In the genomic region with DNA sequence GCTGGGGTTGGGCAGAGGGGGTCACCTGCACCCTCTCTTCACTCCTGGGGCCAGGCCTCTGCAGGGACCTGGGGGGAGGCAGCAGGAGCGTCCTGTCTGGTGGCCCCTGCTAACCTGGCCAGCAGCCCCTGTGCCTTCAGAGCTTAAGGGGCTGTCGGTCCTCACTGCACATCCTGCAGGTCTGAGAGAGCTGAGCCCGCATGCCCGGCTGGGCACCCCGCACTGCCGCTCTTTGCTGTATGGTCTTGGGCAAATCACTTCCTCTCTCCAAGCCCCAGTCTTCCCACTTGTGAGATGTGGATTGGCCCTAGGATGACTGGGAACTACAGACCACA, we compare ENCODE assay signal across 28 cellular contexts. TPM values are rescaled to one million over a fixed set of nuclear protein-coding genes. Genes with fewer than 3 reads are reported as not detected.
"Had no signal": no experiment of that assay in that cellular context is flagged by ENCODE, and none has a peak within 500 bp of the region (broad histone marks: within the 10 kb centered on the region; RNA-seq: fewer than 3 reads in every experiment).

No MANE protein-coding gene starts in this region.

- DNase-seq: activated CD4-positive, alpha-beta T cell treated with anti-CD3 and anti-CD28 coated beads, Interleukin-2, amount 10 ng/mL, durations not matched to agents 7 days and 5 days; activated CD4-positive, CD25-positive, alpha-beta regulatory T cell treated with anti-CD3 and anti-CD28 coated beads, Interleukin-2, amount 50 U/mL, for 72 hours; activated gamma-delta T cell treated with Interleukin-2 at 50 U/mL for 16 hours; anterior cingulate cortex; effector CD8-positive, alpha-beta T cell; hippocampal formation; mesenchymal stem cell; naive B cell; occipital lobe; sigmoid colon; stimulated activated CD4-positive, alpha-beta T cell treated with anti-CD3 and anti-CD28 coated beads, Interleukin-2, amount 100 ng/mL, for 48 hours; stimulated activated CD8-positive, alpha-beta memory T cell treated with anti-CD3 and anti-CD28 coated beads, Interleukin-4, amount 100 ng/mL, for 48 hours; stimulated activated naive B cell treated with anti-CD40 and anti-IgM and Interleukin-4, amounts not matched to agents 10 μg/mL and 1 μg/mL and 100 μg/mL, for 72 hours had no signal

- H3K9me3 ChIP-seq: body of pancreas, esophagus muscularis mucosa, sigmoid colon, thoracic aorta, upper lobe of left lung had no signal

- H3K27ac Mint-ChIP-seq: activated CD4-positive, alpha-beta T cell treated with anti-CD3 and anti-CD28 coated beads, Interleukin-2, amount 10 ng/mL, durations not matched to agents 7 days and 5 days; activated naive CD4-positive, alpha-beta T cell treated with anti-CD3 and anti-CD28 coated beads, Interleukin-2, amount 50 U/mL, for 24 hours; dendritic cell treated with granulocyte-macrophage colony-stimulating factor and Interleukin-4, amounts not matched to agents 40 ng/mL and 50 ng/mL, for 4 days; naive B cell; stimulated activated naive B cell treated with anti-CD40 and anti-IgM and Interleukin-4, amounts not matched to agents 10 μg/mL and 1 μg/mL and 100 μg/mL, for 72 hours had no signal

- H3K27ac ChIP-seq: body of pancreas, cardiac muscle cell, esophagus muscularis mucosa, sigmoid colon, SK-N-MC, thoracic aorta, VCaP had no signal

- H3K36me3 ChIP-seq: cardiac muscle cell, esophagus muscularis mucosa, sigmoid colon, thoracic aorta, upper lobe of left lung had no signal

- H3K4me3 Mint-ChIP-seq: activated CD4-positive, alpha-beta T cell treated with anti-CD3 and anti-CD28 coated beads, Interleukin-2, amount 10 ng/mL, durations not matched to agents 7 days and 5 days; activated naive CD4-positive, alpha-beta T cell treated with anti-CD3 and anti-CD28 coated beads, Interleukin-2, amount 50 U/mL, for 24 hours; dendritic cell treated with granulocyte-macrophage colony-stimulating factor and Interleukin-4, amounts not matched to agents 40 ng/mL and 50 ng/mL, for 4 days; naive B cell; stimulated activated naive B cell treated with anti-CD40 and anti-IgM and Interleukin-4, amounts not matched to agents 10 μg/mL and 1 μg/mL and 100 μg/mL, for 72 hours had no signal

- H3K4me3 ChIP-seq: body of pancreas, cardiac muscle cell, esophagus muscularis mucosa, sigmoid colon, SK-N-MC, smooth muscle cell, thoracic aorta, upper lobe of left lung had no signal

- H3K27me3 ChIP-seq: body of pancreas, upper lobe of left lung had no signal

- H3K4me1 ChIP-seq: body of pancreas, sigmoid colon had no signal

- H3K9me3 Mint-ChIP-seq: activated CD4-positive, alpha-beta T cell treated with anti-CD3 and anti-CD28 coated beads, Interleukin-2, amount 10 ng/mL, durations not matched to agents 7 days and 5 days; activated naive CD4-positive, alpha-beta T cell treated with anti-CD3 and anti-CD28 coated beads, Interleukin-2, amount 50 U/mL, for 24 hours; dendritic cell treated with granulocyte-macrophage colony-stimulating factor and Interleukin-4, amounts not matched to agents 40 ng/mL and 50 ng/mL, for 4 days; naive B cell had no signal

- ATAC-seq: body of pancreas; stimulated activated naive B cell treated with anti-CD40 and anti-IgM and Interleukin-4, amounts not matched to agents 10 μg/mL and 1 μg/mL and 100 μg/mL, for 72 hours had no signal

- H3K36me3 Mint-ChIP-seq: activated naive CD4-positive, alpha-beta T cell treated with anti-CD3 and anti-CD28 coated beads, Interleukin-2, amount 50 U/mL, for 24 hours; naive B cell; stimulated activated naive B cell treated with anti-CD40 and anti-IgM and Interleukin-4, amounts not matched to agents 10 μg/mL and 1 μg/mL and 100 μg/mL, for 72 hours had no signal

- H3K4me1 Mint-ChIP-seq: activated CD4-positive, alpha-beta T cell treated with anti-CD3 and anti-CD28 coated beads, Interleukin-2, amount 10 ng/mL, durations not matched to agents 7 days and 5 days; activated naive CD4-positive, alpha-beta T cell treated with anti-CD3 and anti-CD28 coated beads, Interleukin-2, amount 50 U/mL, for 24 hours had no signal

RNA-seq across cellular contexts. Expression of gene FLT4, which starts 7.9 kb away (rescaled TPM):
- total RNA-seq: smooth muscle cell had no signal
- polyA plus RNA-seq: smooth muscle cell had no signal

RNA-seq across cellular contexts. Expression of gene SCGB3A1, which starts 50.2 kb away (rescaled TPM):
- total RNA-seq: activated CD4-positive, alpha-beta T cell treated with anti-CD3 and anti-CD28 coated beads, Interleukin-2, amount 10 ng/mL, durations not matched to agents 7 days and 5 days; body of pancreas; cardiac muscle cell; frontal cortex; occipital lobe; renal cortical epithelial cell; sigmoid colon; smooth muscle cell; T-helper 2 cell treated with Interferon-gamma antibody and Interleukin-4, amounts not matched to agents 100 ng/mL and 5 ng/mL, for 36 hours; thoracic aorta had no signal
- polyA plus RNA-seq: endothelial cell of umbilical vein, neural cell, smooth muscle cell had no signal
